ENCODE assay signal across 18 cellular contexts in genomic region chr11:111727431-111727830, GRCh38. TPM values are rescaled to one million over a fixed set of nuclear protein-coding genes. Genes with fewer than 3 reads are reported as not detected.
DNase-seq lines count a peak whose midpoint lies in the region; ATAC-seq and TF ChIP-seq lines count a peak whose summit lies in the region.
"Had no signal": no experiment of that assay in that cellular context is flagged by ENCODE, and none has a peak within 500 bp of the region (broad histone marks: within the 10 kb centered on the region; RNA-seq: fewer than 3 reads in every experiment).

No MANE protein-coding gene starts in this region.

- H3K9me3 Mint-ChIP-seq in nephron progenitor cell = no peaks in the 10 kb centered on the region

- no peak for ATAC-seq in GM21723 (IDR thresholded peaks at IDR 0.05; ENCODE audit: unreplicated experiment)

- H3K36me3 Mint-ChIP-seq in nephron progenitor cell (ENCODE audit: low read depth) = peaks cover 31% of the 10 kb centered on the region

- H3K27ac ChIP-seq in VCaP (peak overlapping the region; percentile 54; the same call in 1 of the 2 replicates), cingulate gyrus (ENCODE audit: low read depth, low read length) (peak overlapping the region; percentile 57), temporal lobe (ENCODE audit: low read depth, low read length) (peak overlapping the region; percentile 42)
- H3K27ac ChIP-seq: GM23248 had no signal

- TF ChIP-seq CTCF in VCaP (conservative IDR thresholded peaks at IDR 0.05) = no peak
- TF ChIP-seq CTCF in nephron progenitor cell (IDR thresholded peaks at IDR 0.05) = no peak

- H3K27ac Mint-ChIP-seq in nephron progenitor cell = peak overlapping the region; percentile 38

- DNase-seq in nephron progenitor cell (no peak), NCI-H1694 treated with DMSO at 0.1 percent for 48 hours (lab: John Stamatoyannopoulos, UW) (no peak)
- no peak for DNase-seq in NK-92 treated with Interleukin-12 subunit alpha and Interleukin-12 subunit beta, amount 100 ng/mL, for 24 hours (lab: John Stamatoyannopoulos, UW)
- DNase-seq: BE2C; CD4-positive, alpha-beta memory T cell; DND-41; GF-D8; GM23248; KG1; NCI-H1105; NCI-H187 treated with DMSO at 0.1 percent for 48 hours; NCI-H2171; NCI-H774; SIG-M5 had no signal

- H3K27me3 Mint-ChIP-seq in nephron progenitor cell (ENCODE audit: low read depth, poor library complexity) = no peaks in the 10 kb centered on the region
- H3K27me3 Mint-ChIP-seq: CD4-positive, alpha-beta memory T cell had no signal

- peaks cover 47% of the 10 kb centered on the region for H3K4me1 Mint-ChIP-seq in nephron progenitor cell
- H3K4me1 Mint-ChIP-seq: CD4-positive, alpha-beta memory T cell had no signal

- no peak overlapping the region for H3K4me3 Mint-ChIP-seq in nephron progenitor cell
- H3K4me3 Mint-ChIP-seq: CD4-positive, alpha-beta memory T cell had no signal

RNA-seq across cellular contexts. Expression of gene PPP2R1B, which starts 38.8 kb away (rescaled TPM):
- total RNA-seq in temporal lobe = 18.9 TPM
